Comparison of ENCODE assay signal across 17 cellular contexts in genomic region chr17:68542698-68543463, GRCh38. TPM values are rescaled to one million over a fixed set of nuclear protein-coding genes. Genes with fewer than 3 reads are reported as not detected.
A peak's percentile ranks its signal among the peaks of the same experiment; 100 is the strongest.
DNase-seq lines count a peak whose midpoint lies in the region; TF ChIP-seq lines count a peak whose summit lies in the region.
"Had no signal": no experiment of that assay in that cellular context is flagged by ENCODE, and none has a peak within 500 bp of the region (broad histone marks: within the 10 kb centered on the region; RNA-seq: fewer than 3 reads in every experiment).

No MANE protein-coding gene starts in this region.

- no peak overlapping the region for H3K4me3 Mint-ChIP-seq in glutamatergic neuron (ENCODE audit: unreplicated experiment)

- no peak overlapping the region for H3K4me3 ChIP-seq in HAP-1
- H3K4me3 ChIP-seq: MG63 had no signal

- H3K4me1 ChIP-seq in HAP-1, result peaks cover 11% of the 10 kb centered on the region

- peaks cover 1% of the 10 kb centered on the region for H3K27me3 Mint-ChIP-seq in glutamatergic neuron (ENCODE audit: unreplicated experiment)

- peaks cover 20% of the 10 kb centered on the region for H3K4me1 Mint-ChIP-seq in glutamatergic neuron (ENCODE audit: low read depth, unreplicated experiment)

- CTCF ChIA-PET in RWPE1 (lab: Yijun Ruan, JAX), result no interaction called here
- CTCF ChIA-PET in GM10248 (lab: Yijun Ruan, JAX), result interaction anchor here (1.2 kb wide), 1 partner anchor 17 kb away, joined by 3 read pairs; no protein-coding TSS in a partner anchor

- peak overlapping the region; percentile 62 for H3K27ac ChIP-seq in RWPE1
- H3K27ac ChIP-seq: C4-2B had no signal

- H3K9me3 Mint-ChIP-seq in glutamatergic neuron (ENCODE audit: unreplicated experiment), result peaks cover 9% of the 10 kb centered on the region

- H3K27ac Mint-ChIP-seq in glutamatergic neuron (ENCODE audit: unreplicated experiment), result peak overlapping the region; percentile 52

- no peaks in the 10 kb centered on the region for H3K27me3 ChIP-seq in HAP-1 (ENCODE audit: low read depth)
- H3K27me3 ChIP-seq: MG63 had no signal

- POLR2A ChIA-PET in RWPE1 (lab: Yijun Ruan, JAX; ENCODE audit: low non-redundant PET) (no interaction called here), GM10248 (lab: Yijun Ruan, JAX) (interaction anchor here (1.3 kb wide), 1 partner anchor 30 kb away, joined by 3 read pairs; the partner anchor contains the start of gene PRKAR1A)

- in situ Hi-C loops in Caki2 (cut with HindIII; ENCODE audit: low pct_unique_long_range_greater_than_20kb, low sequenced_read_pairs) (no loop called here), HAP-1 (cut with MboI; ENCODE audit: low sequenced_read_pairs) (loop anchor here (5.0 kb wide), 2 partner anchors 69 to 214 kb away; no protein-coding TSS in a partner anchor)

- DNase-seq in Caki2 (ENCODE audit: low read depth), result peak; percentile 40
- DNase-seq in RWPE1 (ENCODE audit: low spot score), result peak; percentile 18
- DNase-seq in glutamatergic neuron, result no peak
- DNase-seq in renal cortical epithelial cell (ENCODE audit: low read depth), result peak; percentile 52
- no peak for DNase-seq in HAP-1 (ENCODE audit: low spot score in 2 of 2)
- no peak for DNase-seq in NCI-H146 (lab: John Stamatoyannopoulos, UW)
- no peak for DNase-seq in GM10248 (ENCODE audit: extremely low spot score)
- DNase-seq: DMS153; EL; MG63; NCI-H1105; NCI-H1694 treated with DMSO at 0.1 percent for 48 hours; NCI-H526 treated with DMSO at 0.1 percent for 48 hours; NK-92 treated with Interleukin-12 subunit alpha and Interleukin-12 subunit beta, amount 100 ng/mL, for 24 hours; RPMI8226 had no signal

- peaks cover 9% of the 10 kb centered on the region for H3K36me3 ChIP-seq in HAP-1 (replicated peaks)

- peaks cover 8% of the 10 kb centered on the region for H3K36me3 Mint-ChIP-seq in glutamatergic neuron (ENCODE audit: unreplicated experiment)

- H3K9me3 ChIP-seq in HAP-1, result no peaks in the 10 kb centered on the region
- H3K9me3 ChIP-seq: MG63 had no signal

- TF ChIP-seq CTCF in RWPE1 (conservative IDR thresholded peaks at IDR 0.05; ENCODE audit: low read depth), result no peak
- TF ChIP-seq CTCF in glutamatergic neuron (IDR thresholded peaks at IDR 0.05; ENCODE audit: partially characterized antibody, unreplicated experiment), result no peak
- no peak for TF ChIP-seq CTCF in GM10248 (IDR thresholded peaks at IDR 0.05; ENCODE audit: control extremely low read depth, extremely low read depth, low read depth, missing control alignments)

RNA-seq across cellular contexts. Expression of gene PRKAR1A, which starts 30.7 kb away (rescaled TPM):
- total RNA-seq in Caki2 (2014; rRNA removed; shearing (Covaris generic); ENCODE audit: low replicate concordance), result 127 and 161 TPM in 2 replicates
- total RNA-seq in glutamatergic neuron (ENCODE audit: unreplicated experiment) (277 TPM), renal cortical epithelial cell (297 and 322 TPM in 2 replicates)

RNA-seq across cellular contexts. Expression of gene FAM20A, which starts 58.3 kb away (rescaled TPM):
- not detected in 2 replicates for total RNA-seq in Caki2 (2014; rRNA removed; shearing (Covaris generic); ENCODE audit: low replicate concordance)
- total RNA-seq in glutamatergic neuron (ENCODE audit: unreplicated experiment) (0.37 TPM), renal cortical epithelial cell (12.9 TPM in 1 of 2 replicates, not detected in the other)
- total RNA-seq: OCI-LY7 had no signal

Comparison
In these comparisons a context has a peak if more than half of its experiments do, and no peak if none do; other contexts are left out.
1. DNase-seq: peak in Caki2 (single experiment), RWPE1 (single experiment) and renal cortical epithelial cell (single experiment); none in glutamatergic neuron (single experiment), HAP-1 (0 of 2), NCI-H146 (single experiment) and GM10248 (single experiment).